Comparison of ENCODE assay signal across 22 cellular contexts in the genomic region with DNA sequence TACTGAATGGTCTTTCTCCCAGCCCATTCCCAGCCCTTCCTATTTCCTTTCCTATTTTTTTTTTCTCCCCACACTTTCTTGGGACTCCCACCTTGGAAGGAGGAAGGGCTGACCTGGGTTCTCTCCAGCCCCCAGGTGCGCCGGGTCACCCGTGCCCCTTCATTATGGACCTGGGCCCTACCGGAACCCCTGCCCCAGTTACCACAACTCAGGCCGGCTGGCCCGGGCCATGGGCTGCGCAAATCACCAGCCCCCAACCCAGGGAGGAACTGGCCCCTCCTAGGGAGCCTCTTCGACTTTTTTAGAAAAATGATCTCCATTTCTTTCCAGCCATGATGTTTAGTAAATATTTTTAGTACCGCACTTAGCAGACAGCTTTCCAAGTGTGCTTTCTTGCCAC.
"Had no signal": no experiment of that assay in that cellular context is flagged by ENCODE, and none has a peak within 500 bp of the region (broad histone marks: within the 10 kb centered on the region; RNA-seq: fewer than 3 reads in every experiment).

No MANE protein-coding gene starts in this region.

- H3K36me3 ChIP-seq: gastrocnemius medialis, vagina had no signal

- H2AFZ ChIP-seq: parathyroid adenoma had no signal

- H3K9me3 ChIP-seq: gastrocnemius medialis, left lung, thoracic aorta, tibial nerve, vagina had no signal

- H3K9ac ChIP-seq: parathyroid adenoma had no signal

- ATAC-seq: effector memory CD8-positive, alpha-beta T cell; gastrocnemius medialis; left cardiac atrium; left lung; naive thymus-derived CD4-positive, alpha-beta T cell; sciatic nerve; stimulated activated memory B cell treated with anti-CD40 and anti-IgM and Interleukin-4, amounts not matched to agents 10 μg/mL and 1 μg/mL and 100 μg/mL, for 72 hours; stimulated activated naive CD8-positive, alpha-beta T cell treated with anti-CD3 and anti-CD28 coated beads, Interleukin-15, Interleukin-2, amounts not matched to agents 100 U/mL and 50 U/mL, for 24 hours had no signal

- H3K4me1 Mint-ChIP-seq: nephron progenitor cell had no signal

- H3K27me3 ChIP-seq: gastrocnemius medialis, left lung, tibial nerve, vagina had no signal

- DNase-seq: cortex of kidney; effector memory CD8-positive, alpha-beta T cell; gastrocnemius medialis; left cardiac atrium; left lung; mammary epithelial cell; mesendoderm; midbrain; naive thymus-derived CD4-positive, alpha-beta T cell; nephron progenitor cell; occipital lobe; stimulated activated CD4-positive, alpha-beta T cell treated with anti-CD3 and anti-CD28 coated beads, Interleukin-2, amount 100 ng/mL, for 24 hours; stimulated activated CD4-positive, alpha-beta T cell treated with anti-CD3 and anti-CD28 coated beads, Interleukin-4, amount 100 ng/mL, for 24 hours; stimulated activated naive CD8-positive, alpha-beta T cell treated with anti-CD3 and anti-CD28 coated beads, Interleukin-15, Interleukin-2, amounts not matched to agents 100 U/mL and 50 U/mL, for 24 hours; substantia nigra had no signal

- H3K27ac ChIP-seq: gastrocnemius medialis, left lung, parathyroid adenoma, thoracic aorta, tibial nerve, vagina had no signal

- H3K9me3 Mint-ChIP-seq: effector memory CD8-positive, alpha-beta T cell; naive thymus-derived CD4-positive, alpha-beta T cell; stimulated activated memory B cell treated with anti-CD40 and anti-IgM and Interleukin-4, amounts not matched to agents 10 μg/mL and 1 μg/mL and 100 μg/mL, for 72 hours had no signal

- H3K4me3 Mint-ChIP-seq: effector memory CD8-positive, alpha-beta T cell; naive thymus-derived CD4-positive, alpha-beta T cell; nephron progenitor cell; stimulated activated memory B cell treated with anti-CD40 and anti-IgM and Interleukin-4, amounts not matched to agents 10 μg/mL and 1 μg/mL and 100 μg/mL, for 72 hours had no signal

- H3K27ac Mint-ChIP-seq: nephron progenitor cell; progenitor cell of endocrine pancreas; stimulated activated memory B cell treated with anti-CD40 and anti-IgM and Interleukin-4, amounts not matched to agents 10 μg/mL and 1 μg/mL and 100 μg/mL, for 72 hours had no signal

- H3K4me3 ChIP-seq: gastrocnemius medialis, left lung, thoracic aorta, tibial nerve, vagina had no signal

- H3K4me1 ChIP-seq: gastrocnemius medialis, left lung, parathyroid adenoma, tibial nerve, vagina had no signal
